Comparison of ENCODE assay signal across 2 cellular contexts in the genomic region with DNA sequence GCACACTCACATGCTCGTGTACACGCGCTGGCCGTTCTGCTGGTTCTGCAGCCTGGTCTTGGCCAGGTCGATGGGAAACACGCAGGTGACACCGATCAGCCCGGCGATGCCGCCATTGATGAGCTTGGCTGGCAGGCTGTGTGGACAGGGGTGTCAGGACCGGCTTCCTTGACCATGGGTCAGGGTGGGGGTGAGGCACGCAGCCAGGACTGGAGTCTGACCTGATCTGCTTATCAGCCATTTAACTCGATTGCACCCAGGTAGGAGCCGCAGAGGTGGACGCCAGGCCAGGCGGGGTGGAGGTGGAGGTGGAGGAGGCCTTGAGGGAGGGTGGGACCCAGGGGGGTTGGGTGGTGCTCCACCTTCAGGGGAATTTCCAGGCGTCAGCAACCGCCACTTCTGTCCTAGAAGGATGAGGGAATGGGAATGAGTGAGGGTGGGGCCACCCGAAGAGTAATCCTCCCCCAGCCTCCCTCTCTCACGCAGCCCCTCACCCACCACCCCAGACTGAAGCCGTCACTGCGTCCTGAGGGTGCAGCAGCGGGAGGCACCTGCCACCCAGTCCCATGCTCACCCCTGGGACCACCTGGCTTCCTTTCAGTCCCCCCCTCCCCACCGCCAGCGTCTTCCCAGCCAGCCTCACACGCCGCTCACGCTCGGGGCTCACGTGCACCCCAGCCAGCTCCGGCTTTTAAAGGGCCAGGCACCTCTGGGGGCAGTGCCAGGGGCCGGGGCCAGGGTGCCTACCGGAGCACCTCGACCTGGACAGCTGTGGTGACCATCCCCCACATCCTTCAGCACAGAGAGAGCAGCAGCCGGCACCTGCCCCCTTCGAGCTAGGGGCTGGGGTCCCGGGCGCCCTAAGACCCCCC.
TF ChIP-seq lines count a peak whose summit lies in the region.

No MANE protein-coding gene starts in this region.

TF ChIP-seq in Ishikawa, 13 proteins besides CTCF, POLR2A, EP300 and RAD21:
- TF ChIP-seq USF1 (IDR thresholded peaks at IDR 0.05) (peak; percentile 77), ZBTB7A (IDR thresholded peaks at IDR 0.05; ENCODE audit: low read depth) (0 out of 2 replicates have a peak, but pooled peaks have one; percentile 53), TAF1 (IDR thresholded peaks at IDR 0.05; ENCODE audit: low read depth) (no peak), CREB1 (IDR thresholded peaks at IDR 0.05; ENCODE audit: low read depth) (no peak), MAX (IDR thresholded peaks at IDR 0.05) (peak; percentile 50; the same call in 1 of the 2 replicates), NFIC (IDR thresholded peaks at IDR 0.05) (no peak), CEBPB (IDR thresholded peaks at IDR 0.05) (no peak)
TF ChIP-seq in Ishikawa: peak in this region for 3.

TF ChIP-seq in GM12878, 131 proteins besides CTCF, POLR2A, EP300 and RAD21 (continues in another document):
- no peak for TF ChIP-seq HDGF (IDR thresholded peaks at IDR 0.05)
- no peak for TF ChIP-seq KAT2A (conservative IDR thresholded peaks at IDR 0.05; ENCODE audit: control insufficient read depth, low read depth, low read length)
- TF ChIP-seq, protein P1, sequence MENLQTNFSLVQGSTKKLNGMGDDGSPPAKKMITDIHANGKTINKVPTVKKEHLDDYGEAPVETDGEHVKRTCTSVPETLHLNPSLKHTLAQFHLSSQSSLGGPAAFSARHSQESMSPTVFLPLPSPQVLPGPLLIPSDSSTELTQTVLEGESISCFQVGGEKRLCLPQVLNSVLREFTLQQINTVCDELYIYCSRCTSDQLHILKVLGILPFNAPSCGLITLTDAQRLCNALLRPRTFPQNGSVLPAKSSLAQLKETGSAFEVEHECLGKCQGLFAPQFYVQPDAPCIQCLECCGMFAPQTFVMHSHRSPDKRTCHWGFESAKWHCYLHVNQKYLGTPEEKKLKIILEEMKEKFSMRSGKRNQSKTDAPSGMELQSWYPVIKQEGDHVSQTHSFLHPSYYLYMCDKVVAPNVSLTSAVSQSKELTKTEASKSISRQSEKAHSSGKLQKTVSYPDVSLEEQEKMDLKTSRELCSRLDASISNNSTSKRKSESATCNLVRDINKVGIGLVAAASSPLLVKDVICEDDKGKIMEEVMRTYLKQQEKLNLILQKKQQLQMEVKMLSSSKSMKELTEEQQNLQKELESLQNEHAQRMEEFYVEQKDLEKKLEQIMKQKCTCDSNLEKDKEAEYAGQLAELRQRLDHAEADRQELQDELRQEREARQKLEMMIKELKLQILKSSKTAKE (IDR thresholded peaks at IDR 0.05; ENCODE audit: low read depth, poor library complexity, severe bottlenecking) = no peak
- no peak for TF ChIP-seq RELA (IDR thresholded peaks at IDR 0.05; ENCODE audit: borderline replicate concordance, partially characterized antibody)
- TF ChIP-seq WRNIP1 (IDR thresholded peaks at IDR 0.05; ENCODE audit: borderline replicate concordance, low read depth, low read length) = no peak
- TF ChIP-seq SREBF2 (IDR thresholded peaks at IDR 0.05; ENCODE audit: low read length) = no peak
- no peak for TF ChIP-seq NRF1 (conservative IDR thresholded peaks at IDR 0.05; ENCODE audit: low read depth, low read length)
- TF ChIP-seq TCF12 (IDR thresholded peaks at IDR 0.05; ENCODE audit: low read depth, low read length) = 0 out of 2 replicates have a peak, but pooled peaks have one; percentile 5
- no peak for TF ChIP-seq ZNF384 (IDR thresholded peaks at IDR 0.05; ENCODE audit: borderline replicate concordance, low read depth, low read length)
- TF ChIP-seq MTA3 (IDR thresholded peaks at IDR 0.05; ENCODE audit: borderline replicate concordance, low read length) = no peak
- TF ChIP-seq ZBTB4 (CRISPR knock-in tag; IDR thresholded peaks at IDR 0.05) = no peak
- TF ChIP-seq DPF2 (IDR thresholded peaks at IDR 0.05) = no peak
- no peak for TF ChIP-seq ASH2L (IDR thresholded peaks at IDR 0.05; ENCODE audit: borderline replicate concordance, low read depth)
- TF ChIP-seq CEBPZ (IDR thresholded peaks at IDR 0.05; ENCODE audit: low read depth, low read length) = no peak
- no peak for TF ChIP-seq MAX (IDR thresholded peaks at IDR 0.05; ENCODE audit: low read depth, low read length)
- TF ChIP-seq BCL11A (IDR thresholded peaks at IDR 0.05; ENCODE audit: low read depth, low read length) = no peak
- TF ChIP-seq CBX3 (IDR thresholded peaks at IDR 0.05; ENCODE audit: borderline replicate concordance, low read depth) = no peak
- TF ChIP-seq, protein P2, sequence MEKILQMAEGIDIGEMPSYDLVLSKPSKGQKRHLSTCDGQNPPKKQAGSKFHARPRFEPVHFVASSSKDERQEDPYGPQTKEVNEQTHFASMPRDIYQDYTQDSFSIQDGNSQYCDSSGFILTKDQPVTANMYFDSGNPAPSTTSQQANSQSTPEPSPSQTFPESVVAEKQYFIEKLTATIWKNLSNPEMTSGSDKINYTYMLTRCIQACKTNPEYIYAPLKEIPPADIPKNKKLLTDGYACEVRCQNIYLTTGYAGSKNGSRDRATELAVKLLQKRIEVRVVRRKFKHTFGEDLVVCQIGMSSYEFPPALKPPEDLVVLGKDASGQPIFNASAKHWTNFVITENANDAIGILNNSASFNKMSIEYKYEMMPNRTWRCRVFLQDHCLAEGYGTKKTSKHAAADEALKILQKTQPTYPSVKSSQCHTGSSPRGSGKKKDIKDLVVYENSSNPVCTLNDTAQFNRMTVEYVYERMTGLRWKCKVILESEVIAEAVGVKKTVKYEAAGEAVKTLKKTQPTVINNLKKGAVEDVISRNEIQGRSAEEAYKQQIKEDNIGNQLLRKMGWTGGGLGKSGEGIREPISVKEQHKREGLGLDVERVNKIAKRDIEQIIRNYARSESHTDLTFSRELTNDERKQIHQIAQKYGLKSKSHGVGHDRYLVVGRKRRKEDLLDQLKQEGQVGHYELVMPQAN (conservative IDR thresholded peaks at IDR 0.05) = no peak
- TF ChIP-seq IRF4 (IDR thresholded peaks at IDR 0.05; ENCODE audit: low read depth, low read length) = no peak
- no peak for TF ChIP-seq KLF5 (IDR thresholded peaks at IDR 0.05; ENCODE audit: partially characterized antibody)
- TF ChIP-seq, protein P3, sequence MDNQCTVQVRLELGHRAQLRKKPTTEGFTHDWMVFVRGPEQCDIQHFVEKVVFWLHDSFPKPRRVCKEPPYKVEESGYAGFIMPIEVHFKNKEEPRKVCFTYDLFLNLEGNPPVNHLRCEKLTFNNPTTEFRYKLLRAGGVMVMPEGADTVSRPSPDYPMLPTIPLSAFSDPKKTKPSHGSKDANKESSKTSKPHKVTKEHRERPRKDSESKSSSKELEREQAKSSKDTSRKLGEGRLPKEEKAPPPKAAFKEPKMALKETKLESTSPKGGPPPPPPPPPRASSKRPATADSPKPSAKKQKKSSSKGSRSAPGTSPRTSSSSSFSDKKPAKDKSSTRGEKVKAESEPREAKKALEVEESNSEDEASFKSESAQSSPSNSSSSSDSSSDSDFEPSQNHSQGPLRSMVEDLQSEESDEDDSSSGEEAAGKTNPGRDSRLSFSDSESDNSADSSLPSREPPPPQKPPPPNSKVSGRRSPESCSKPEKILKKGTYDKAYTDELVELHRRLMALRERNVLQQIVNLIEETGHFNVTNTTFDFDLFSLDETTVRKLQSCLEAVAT (IDR thresholded peaks at IDR 0.05) = 0 out of 2 replicates have a peak, but pooled peaks have one; percentile 23
- TF ChIP-seq, protein P4, sequence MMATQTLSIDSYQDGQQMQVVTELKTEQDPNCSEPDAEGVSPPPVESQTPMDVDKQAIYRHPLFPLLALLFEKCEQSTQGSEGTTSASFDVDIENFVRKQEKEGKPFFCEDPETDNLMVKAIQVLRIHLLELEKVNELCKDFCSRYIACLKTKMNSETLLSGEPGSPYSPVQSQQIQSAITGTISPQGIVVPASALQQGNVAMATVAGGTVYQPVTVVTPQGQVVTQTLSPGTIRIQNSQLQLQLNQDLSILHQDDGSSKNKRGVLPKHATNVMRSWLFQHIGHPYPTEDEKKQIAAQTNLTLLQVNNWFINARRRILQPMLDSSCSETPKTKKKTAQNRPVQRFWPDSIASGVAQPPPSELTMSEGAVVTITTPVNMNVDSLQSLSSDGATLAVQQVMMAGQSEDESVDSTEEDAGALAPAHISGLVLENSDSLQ (IDR thresholded peaks at IDR 0.05) = peak; percentile 21; the same call in 1 of the 2 replicates
- no peak for TF ChIP-seq SIX5 (IDR thresholded peaks at IDR 0.05; ENCODE audit: low read depth, low read length, severe bottlenecking)
- TF ChIP-seq POLR2AphosphoS2 (IDR thresholded peaks at IDR 0.05; ENCODE audit: low read depth, low read length) = peak; percentile 26; the same call in 1 of the 2 replicates
- no peak for TF ChIP-seq E2F4 (IDR thresholded peaks at IDR 0.05; ENCODE audit: low read depth, low read length)
- TF ChIP-seq SRF (IDR thresholded peaks at IDR 0.05; ENCODE audit: low read depth in 2 of 2, low read length in 2 of 2) = no peak
- TF ChIP-seq, protein P5, sequence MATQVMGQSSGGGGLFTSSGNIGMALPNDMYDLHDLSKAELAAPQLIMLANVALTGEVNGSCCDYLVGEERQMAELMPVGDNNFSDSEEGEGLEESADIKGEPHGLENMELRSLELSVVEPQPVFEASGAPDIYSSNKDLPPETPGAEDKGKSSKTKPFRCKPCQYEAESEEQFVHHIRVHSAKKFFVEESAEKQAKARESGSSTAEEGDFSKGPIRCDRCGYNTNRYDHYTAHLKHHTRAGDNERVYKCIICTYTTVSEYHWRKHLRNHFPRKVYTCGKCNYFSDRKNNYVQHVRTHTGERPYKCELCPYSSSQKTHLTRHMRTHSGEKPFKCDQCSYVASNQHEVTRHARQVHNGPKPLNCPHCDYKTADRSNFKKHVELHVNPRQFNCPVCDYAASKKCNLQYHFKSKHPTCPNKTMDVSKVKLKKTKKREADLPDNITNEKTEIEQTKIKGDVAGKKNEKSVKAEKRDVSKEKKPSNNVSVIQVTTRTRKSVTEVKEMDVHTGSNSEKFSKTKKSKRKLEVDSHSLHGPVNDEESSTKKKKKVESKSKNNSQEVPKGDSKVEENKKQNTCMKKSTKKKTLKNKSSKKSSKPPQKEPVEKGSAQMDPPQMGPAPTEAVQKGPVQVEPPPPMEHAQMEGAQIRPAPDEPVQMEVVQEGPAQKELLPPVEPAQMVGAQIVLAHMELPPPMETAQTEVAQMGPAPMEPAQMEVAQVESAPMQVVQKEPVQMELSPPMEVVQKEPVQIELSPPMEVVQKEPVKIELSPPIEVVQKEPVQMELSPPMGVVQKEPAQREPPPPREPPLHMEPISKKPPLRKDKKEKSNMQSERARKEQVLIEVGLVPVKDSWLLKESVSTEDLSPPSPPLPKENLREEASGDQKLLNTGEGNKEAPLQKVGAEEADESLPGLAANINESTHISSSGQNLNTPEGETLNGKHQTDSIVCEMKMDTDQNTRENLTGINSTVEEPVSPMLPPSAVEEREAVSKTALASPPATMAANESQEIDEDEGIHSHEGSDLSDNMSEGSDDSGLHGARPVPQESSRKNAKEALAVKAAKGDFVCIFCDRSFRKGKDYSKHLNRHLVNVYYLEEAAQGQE (IDR thresholded peaks at IDR 0.05; ENCODE audit: low read depth, low read length) = no peak
- no peak for TF ChIP-seq ZSCAN29 (IDR thresholded peaks at IDR 0.05)
- no peak for TF ChIP-seq RCOR1 (conservative IDR thresholded peaks at IDR 0.05; ENCODE audit: low read depth, low read length)
- TF ChIP-seq FOXM1 (IDR thresholded peaks at IDR 0.05; ENCODE audit: low read depth, low read length) = no peak
- TF ChIP-seq POLR2AphosphoS5 (IDR thresholded peaks at IDR 0.05; ENCODE audit: low read length) = no peak
- TF ChIP-seq ETV6 (conservative IDR thresholded peaks at IDR 0.05 in 1 of 2, IDR thresholded peaks at IDR 0.05 in 1 of 2; ENCODE audit: borderline replicate concordance in 1 of 2, low read depth in 1 of 2) = no peak
- no peak for TF ChIP-seq YBX1 (IDR thresholded peaks at IDR 0.05)
